In genomic region chr6:132961122-132961521, GRCh38 we compare ENCODE assay signal across 17 cellular contexts.
DNase-seq lines count a peak whose midpoint lies in the region; ATAC-seq, FAIRE-seq and TF ChIP-seq lines count a peak whose summit lies in the region.
"Had no signal": no experiment of that assay in that cellular context is flagged by ENCODE, and none has a peak within 500 bp of the region (broad histone marks: within the 10 kb centered on the region; RNA-seq: fewer than 3 reads in every experiment).

No MANE protein-coding gene starts in this region.

- WGBS in mesendoderm (ENCODE audit: extremely low coverage, insufficient coverage, low lambda C conversion rate): no CpG with 5 or more reads among the region's 4 CpGs

- H3K4me1 Mint-ChIP-seq in activated CD4-positive, alpha-beta T cell treated with anti-CD3 and anti-CD28 coated beads for 36 hours: peaks cover 2% of the 10 kb centered on the region
- H3K4me1 Mint-ChIP-seq: activated naive CD8-positive, alpha-beta T cell treated with anti-CD3 and anti-CD28 coated beads, Interleukin-2, amount 50 U/mL, for 24 hours; CD4-positive, CD25-positive, alpha-beta regulatory T cell had no signal

- no peak overlapping the region for H3K23ac ChIP-seq in mesendoderm (ENCODE audit: low read length)

- no peaks in the 10 kb centered on the region for H3K9me3 ChIP-seq in BLaER1
- H3K9me3 ChIP-seq: ovary had no signal

- H2BK120ac ChIP-seq in mesendoderm (ENCODE audit: low read depth, low read length): no peak overlapping the region

- H2BK5ac ChIP-seq in mesendoderm (ENCODE audit: low read length): no peak overlapping the region

- H3K9ac ChIP-seq in BLaER1 (no peak overlapping the region), mesendoderm (ENCODE audit: low read length) (no peak overlapping the region)

- H3K79me1 ChIP-seq in mesendoderm (ENCODE audit: low read length): no peaks in the 10 kb centered on the region

- H3K27me3 Mint-ChIP-seq in activated CD4-positive, alpha-beta T cell treated with anti-CD3 and anti-CD28 coated beads for 36 hours: peaks cover 33% of the 10 kb centered on the region

- H4K8ac ChIP-seq in mesendoderm (ENCODE audit: low read depth, low read length): no peak overlapping the region

- H3K36me3 ChIP-seq in BLaER1: no peaks in the 10 kb centered on the region
- H3K36me3 ChIP-seq in bronchial epithelial cell (ENCODE audit: control insufficient read depth, insufficient read depth, low read length): no peaks in the 10 kb centered on the region
- H3K36me3 ChIP-seq in mesendoderm (ENCODE audit: control insufficient read depth, insufficient read depth, low read length): no peaks in the 10 kb centered on the region
- H3K36me3 ChIP-seq: ovary had no signal

- ATAC-seq in HG02678 (IDR thresholded peaks at IDR 0.05; ENCODE audit: unreplicated experiment) (no peak), HG02884 (IDR thresholded peaks at IDR 0.05; ENCODE audit: unreplicated experiment) (no peak)
- no peak for ATAC-seq in activated CD4-positive, alpha-beta T cell treated with anti-CD3 and anti-CD28 coated beads for 36 hours
- ATAC-seq: activated CD8-positive, alpha-beta memory T cell treated with anti-CD3 and anti-CD28 coated beads, Interleukin-2, amount 10 ng/mL, durations not matched to agents 7 days and 5 days; activated naive CD8-positive, alpha-beta T cell treated with anti-CD3 and anti-CD28 coated beads, Interleukin-2, amount 50 U/mL, for 24 hours; stimulated activated memory B cell treated with anti-CD40 and anti-IgM and Interleukin-4, amounts not matched to agents 10 μg/mL and 1 μg/mL and 100 μg/mL, for 72 hours had no signal

- no peak for TF ChIP-seq CTCF in bronchial epithelial cell (IDR thresholded peaks at IDR 0.05; ENCODE audit: insufficient read depth, low read length, severe bottlenecking)

- H2BK15ac ChIP-seq in mesendoderm (replicated peaks; ENCODE audit: low read depth): no peak overlapping the region

- H4K20me1 ChIP-seq in BLaER1: no peaks in the 10 kb centered on the region

- intact Hi-C loops in activated CD4-positive, alpha-beta T cell treated with anti-CD3 and anti-CD28 coated beads for 36 hours (cut with DNase I, micrococcal nuclease): loop anchor here (1.0 to 10.0 kb wide), 7 partner anchors 131 to 956 kb away; no protein-coding TSS in a partner anchor

- H3K36me3 Mint-ChIP-seq in activated CD4-positive, alpha-beta T cell treated with anti-CD3 and anti-CD28 coated beads for 36 hours (ENCODE audit: low read depth): no peaks in the 10 kb centered on the region
- H3K36me3 Mint-ChIP-seq: CD4-positive, CD25-positive, alpha-beta regulatory T cell; stimulated activated memory B cell treated with anti-CD40 and anti-IgM and Interleukin-4, amounts not matched to agents 10 μg/mL and 1 μg/mL and 100 μg/mL, for 72 hours had no signal

- no peaks in the 10 kb centered on the region for H3K79me2 ChIP-seq in mesendoderm (ENCODE audit: control insufficient read depth, insufficient read depth, low read length)

- DNase-seq in NCI-H2196 (lab: John Stamatoyannopoulos, UW; ENCODE audit: unreplicated experiment): peak; percentile 72
- peak; percentile 87 for DNase-seq in bronchial epithelial cell (ENCODE audit: low read depth)
- DNase-seq in mesendoderm: peak; percentile 32
- DNase-seq in NCI-H2171 (lab: John Stamatoyannopoulos, UW): no peak
- no peak for DNase-seq in activated CD4-positive, alpha-beta T cell treated with anti-CD3 and anti-CD28 coated beads for 36 hours
- DNase-seq: activated CD8-positive, alpha-beta memory T cell treated with anti-CD3 and anti-CD28 coated beads, Interleukin-2, amount 10 ng/mL, durations not matched to agents 7 days and 5 days; activated naive CD8-positive, alpha-beta T cell treated with anti-CD3 and anti-CD28 coated beads, Interleukin-2, amount 50 U/mL, for 24 hours; effector memory CD4-positive, alpha-beta T cell; hypothalamus; MM.1S; NCI-H345; ovary had no signal

- no peaks in the 10 kb centered on the region for H3K27me3 ChIP-seq in BLaER1
- peaks cover 3% of the 10 kb centered on the region for H3K27me3 ChIP-seq in bronchial epithelial cell (ENCODE audit: control insufficient read depth, insufficient read depth, low read length)
- H3K27me3 ChIP-seq in mesendoderm (ENCODE audit: insufficient read depth, low read length, poor library complexity): no peaks in the 10 kb centered on the region
- H3K27me3 ChIP-seq: ovary had no signal

- peak overlapping the region; percentile 53 for H3K4me2 ChIP-seq in BLaER1
- no peak overlapping the region for H3K4me2 ChIP-seq in mesendoderm (ENCODE audit: low read length)

- no peak overlapping the region for H3K18ac ChIP-seq in mesendoderm (ENCODE audit: low read length)

- no peak overlapping the region for H4K5ac ChIP-seq in mesendoderm (ENCODE audit: low read length)

- H3K4me3 Mint-ChIP-seq in activated CD4-positive, alpha-beta T cell treated with anti-CD3 and anti-CD28 coated beads for 36 hours: no peak overlapping the region
- H3K4me3 Mint-ChIP-seq: activated CD8-positive, alpha-beta memory T cell treated with anti-CD3 and anti-CD28 coated beads, Interleukin-2, amount 10 ng/mL, durations not matched to agents 7 days and 5 days; activated naive CD8-positive, alpha-beta T cell treated with anti-CD3 and anti-CD28 coated beads, Interleukin-2, amount 50 U/mL, for 24 hours; CD4-positive, CD25-positive, alpha-beta regulatory T cell; stimulated activated memory B cell treated with anti-CD40 and anti-IgM and Interleukin-4, amounts not matched to agents 10 μg/mL and 1 μg/mL and 100 μg/mL, for 72 hours had no signal

- no peak overlapping the region for H3K4ac ChIP-seq in mesendoderm (ENCODE audit: low read depth, low read length)

- H3K4me3 ChIP-seq in BLaER1 (no peak overlapping the region), bronchial epithelial cell (ENCODE audit: low read depth, low read length) (no peak overlapping the region), mesendoderm (ENCODE audit: low read length) (no peak overlapping the region)
- H3K4me3 ChIP-seq: ovary had no signal

- H3K4me1 ChIP-seq in BLaER1: peaks cover 23% of the 10 kb centered on the region
- no peaks in the 10 kb centered on the region for H3K4me1 ChIP-seq in mesendoderm (ENCODE audit: control insufficient read depth, low read depth, low read length)

- H3K27ac Mint-ChIP-seq in activated CD4-positive, alpha-beta T cell treated with anti-CD3 and anti-CD28 coated beads for 36 hours: no peak overlapping the region
- H3K27ac Mint-ChIP-seq: activated naive CD8-positive, alpha-beta T cell treated with anti-CD3 and anti-CD28 coated beads, Interleukin-2, amount 50 U/mL, for 24 hours; CD4-positive, CD25-positive, alpha-beta regulatory T cell; stimulated activated memory B cell treated with anti-CD40 and anti-IgM and Interleukin-4, amounts not matched to agents 10 μg/mL and 1 μg/mL and 100 μg/mL, for 72 hours had no signal

- no peak for FAIRE-seq in bronchial epithelial cell (lab: Jason Lieb, UNC)

- CTCF ChIA-PET in activated CD4-positive, alpha-beta T cell treated with anti-CD3 and anti-CD28 coated beads for 36 hours (lab: Charles Lee): interaction anchor here (0.6 to 1.5 kb wide), 5 partner anchors 13 to 554 kb away, joined by 3 to 5 read pairs (median 3); no protein-coding TSS in a partner anchor

- no peak overlapping the region for H3K27ac ChIP-seq in BLaER1
- H3K27ac ChIP-seq in mesendoderm (ENCODE audit: low read depth, low read length): no peak overlapping the region
- H3K27ac ChIP-seq: ovary had no signal

- H2AK5ac ChIP-seq in mesendoderm (ENCODE audit: low read length): no peak overlapping the region

- no peak overlapping the region for H3K56ac ChIP-seq in mesendoderm (ENCODE audit: low read length)

- no peaks in the 10 kb centered on the region for H3K9me3 Mint-ChIP-seq in activated CD4-positive, alpha-beta T cell treated with anti-CD3 and anti-CD28 coated beads for 36 hours (ENCODE audit: low read depth)
- H3K9me3 Mint-ChIP-seq: activated naive CD8-positive, alpha-beta T cell treated with anti-CD3 and anti-CD28 coated beads, Interleukin-2, amount 50 U/mL, for 24 hours; CD4-positive, CD25-positive, alpha-beta regulatory T cell; stimulated activated memory B cell treated with anti-CD40 and anti-IgM and Interleukin-4, amounts not matched to agents 10 μg/mL and 1 μg/mL and 100 μg/mL, for 72 hours had no signal

- POLR2A ChIA-PET in activated CD4-positive, alpha-beta T cell treated with anti-CD3 and anti-CD28 coated beads for 36 hours (lab: Charles Lee): interaction anchor here (0.6 kb wide), 1 partner anchor 175 kb away, joined by 3 read pairs; no protein-coding TSS in a partner anchor

Comparison
In these comparisons a context has a peak if more than half of its experiments do, and no peak if none do; other contexts are left out.
1. DNase-seq: peak in NCI-H2196 (single experiment), bronchial epithelial cell (single experiment) and mesendoderm (single experiment); none in NCI-H2171 (single experiment) and activated CD4-positive, alpha-beta T cell treated with anti-CD3 and anti-CD28 coated beads for 36 hours (single experiment).